8 cellular contexts compared by ENCODE assay signal in genomic region chr10:58513189-58514101, GRCh38. TPM values are rescaled to one million over a fixed set of nuclear protein-coding genes. Genes with fewer than 3 reads are reported as not detected.
DNase-seq lines count a peak whose midpoint lies in the region; ATAC-seq and TF ChIP-seq lines count a peak whose summit lies in the region.

No MANE protein-coding gene starts in this region.

- H3K4me1 ChIP-seq in RWPE2 (ENCODE audit: insufficient read depth, poor library complexity, severe bottlenecking) (peaks cover 22% of the 10 kb centered on the region), ectodermal cell (ENCODE audit: control insufficient read depth, insufficient read depth, low read length) (peaks cover 6% of the 10 kb centered on the region), left lung (peaks cover 0 to 19% of the 10 kb centered on the region in 2 donors)

- peak overlapping the region; percentile 74 to 79 for H3K4me3 Mint-ChIP-seq in stimulated activated naive B cell treated with anti-CD40 and anti-IgM and Interleukin-4, amounts not matched to agents 10 μg/mL and 1 μg/mL and 100 μg/mL, for 72 hours

- intact Hi-C loops in left lung (cut with DNase I) = no loop called here

- H3K36me3 ChIP-seq in RWPE2 (ENCODE audit: low read depth) = no peaks in the 10 kb centered on the region
- H3K36me3 ChIP-seq in ectodermal cell (ENCODE audit: control insufficient read depth, insufficient read depth, low read length) = no peaks in the 10 kb centered on the region
- H3K36me3 ChIP-seq in left lung = no peaks in the 10 kb centered on the region

- ATAC-seq in GM19395 (IDR thresholded peaks at IDR 0.05; ENCODE audit: unreplicated experiment) = peak; percentile 40
- peak; percentile 63 for ATAC-seq in RWPE2 (ENCODE audit: low read depth)
- peak; percentile 61 for ATAC-seq in left lung
- peak; percentile 27 to 32 for ATAC-seq in stimulated activated naive B cell treated with anti-CD40 and anti-IgM and Interleukin-4, amounts not matched to agents 10 μg/mL and 1 μg/mL and 100 μg/mL, for 72 hours (replicated peaks)
- ATAC-seq in GM21786 (IDR thresholded peaks at IDR 0.05; ENCODE audit: unreplicated experiment) = no peak
- no peak for ATAC-seq in HG03095 (IDR thresholded peaks at IDR 0.05; ENCODE audit: unreplicated experiment)

- DNase-seq in AG08395 (ENCODE audit: low spot score) (peak; percentile 60), RWPE2 (ENCODE audit: low spot score) (peak; percentile 61), left lung (peak; percentile 47 to 83)
- DNase-seq in stimulated activated naive B cell treated with anti-CD40 and anti-IgM and Interleukin-4, amounts not matched to agents 10 μg/mL and 1 μg/mL and 100 μg/mL, for 72 hours = peak; percentile 1

- peaks cover 22 to 23% of the 10 kb centered on the region in 2 donors for H3K27me3 Mint-ChIP-seq in stimulated activated naive B cell treated with anti-CD40 and anti-IgM and Interleukin-4, amounts not matched to agents 10 μg/mL and 1 μg/mL and 100 μg/mL, for 72 hours

- H3K27me3 ChIP-seq in RWPE2 (ENCODE audit: insufficient read depth, poor library complexity, severe bottlenecking) = no peaks in the 10 kb centered on the region
- peaks cover 57% of the 10 kb centered on the region for H3K27me3 ChIP-seq in ectodermal cell (ENCODE audit: control insufficient read depth, insufficient read depth, low read length, poor library complexity, severe bottlenecking)
- peaks cover 9 to 46% of the 10 kb centered on the region in 2 donors for H3K27me3 ChIP-seq in left lung

- H3K9me3 Mint-ChIP-seq in stimulated activated naive B cell treated with anti-CD40 and anti-IgM and Interleukin-4, amounts not matched to agents 10 μg/mL and 1 μg/mL and 100 μg/mL, for 72 hours = no peaks in the 10 kb centered on the region

- no peak for TF ChIP-seq CTCF in RWPE2 (IDR thresholded peaks at IDR 0.05; ENCODE audit: poor library complexity, severe bottlenecking)
- TF ChIP-seq CTCF in left lung (IDR thresholded peaks at IDR 0.05) = no peak

- peak overlapping the region; percentile 88 for H3K4me3 ChIP-seq in RWPE2 (ENCODE audit: severe bottlenecking)
- peak overlapping the region; percentile 65 for H3K4me3 ChIP-seq in ectodermal cell (ENCODE audit: insufficient read depth, low read depth, low read length)
- H3K4me3 ChIP-seq in left lung = peak overlapping the region; percentile 52 to 53

- H3K9me3 ChIP-seq in RWPE2 (ENCODE audit: severe bottlenecking) (no peaks in the 10 kb centered on the region), ectodermal cell (ENCODE audit: control insufficient read depth, low read length) (no peaks in the 10 kb centered on the region), left lung (no peaks in the 10 kb centered on the region)

- peaks cover 6 to 14% of the 10 kb centered on the region in 2 donors for H3K4me1 Mint-ChIP-seq in stimulated activated naive B cell treated with anti-CD40 and anti-IgM and Interleukin-4, amounts not matched to agents 10 μg/mL and 1 μg/mL and 100 μg/mL, for 72 hours

- no peaks in the 10 kb centered on the region for H3K36me3 Mint-ChIP-seq in stimulated activated naive B cell treated with anti-CD40 and anti-IgM and Interleukin-4, amounts not matched to agents 10 μg/mL and 1 μg/mL and 100 μg/mL, for 72 hours

- H3K27ac Mint-ChIP-seq in stimulated activated naive B cell treated with anti-CD40 and anti-IgM and Interleukin-4, amounts not matched to agents 10 μg/mL and 1 μg/mL and 100 μg/mL, for 72 hours = peak overlapping the region; percentile 26

- WGBS in ectodermal cell, 2 experiments = 1 to 2% methylated on average over 53 of the region's 53 CpGs

- H3K27ac ChIP-seq in RWPE2 (ENCODE audit: poor library complexity, severe bottlenecking) (peak overlapping the region; percentile 75), ectodermal cell (ENCODE audit: insufficient read depth, low read depth, low read length, poor library complexity, severe bottlenecking) (no peak overlapping the region), left lung (peak overlapping the region; percentile 65 to 77)

RNA-seq across cellular contexts. Expression of gene BICC1, which starts 0.8 kb away (rescaled TPM):
- polyA plus RNA-seq in ectodermal cell (2013, experiment 1 of 4) = 0.83 TPM
- polyA plus RNA-seq in ectodermal cell (2013, experiment 2 of 4) = 0.64 TPM
- 0.85 TPM for polyA plus RNA-seq in ectodermal cell (2013, experiment 3 of 4)
- 0.97 TPM for polyA plus RNA-seq in ectodermal cell (2013, experiment 4 of 4)
- 10 to 100 TPM; 10.9 to 15.4 TPM for total RNA-seq in left lung

Comparison
In these comparisons a context has a peak if more than half of its experiments do, and no peak if none do; other contexts are left out.
1. DNase-seq: peak in every context shown above with its lines; median percentile 65 in left lung; 61 in RWPE2; 60 in AG08395; 1 in stimulated activated naive B cell treated with anti-CD40 and anti-IgM and Interleukin-4, amounts not matched to agents 10 μg/mL and 1 μg/mL and 100 μg/mL, for 72 hours.
2. ATAC-seq: peak in GM19395 (single experiment), RWPE2 (single experiment), left lung (single experiment) and stimulated activated naive B cell treated with anti-CD40 and anti-IgM and Interleukin-4, amounts not matched to agents 10 μg/mL and 1 μg/mL and 100 μg/mL, for 72 hours (2 of 2); none in GM21786 (single experiment) and HG03095 (single experiment).
3. Peak in every context shown above with its lines, with median percentiles within 50 percentile points of each other: H3K4me3 ChIP-seq.